Comparison of ENCODE assay signal across 21 cellular contexts in genomic region chr6:147648936-147649335, GRCh38.
A peak's percentile ranks its signal among the peaks of the same experiment; 100 is the strongest.
DNase-seq lines count a peak whose midpoint lies in the region; ATAC-seq, FAIRE-seq and TF ChIP-seq lines count a peak whose summit lies in the region.
"Had no signal": no experiment of that assay in that cellular context is flagged by ENCODE, and none has a peak within 500 bp of the region (broad histone marks: within the 10 kb centered on the region; RNA-seq: fewer than 3 reads in every experiment).

No MANE protein-coding gene starts in this region.

- POLR2A ChIA-PET in activated CD4-positive, alpha-beta T cell treated with anti-CD3 and anti-CD28 coated beads for 36 hours (lab: Charles Lee) = no interaction called here

- CTCF ChIA-PET in activated CD4-positive, alpha-beta T cell treated with anti-CD3 and anti-CD28 coated beads for 36 hours (lab: Charles Lee) = interaction anchor here (1.2 kb wide), 1 partner anchor 21 kb away, joined by 3 read pairs; no protein-coding TSS in a partner anchor

- ATAC-seq in activated CD4-positive, alpha-beta T cell treated with anti-CD3 and anti-CD28 coated beads for 36 hours = no peak
- ATAC-seq: HCT116 had no signal

- peak; percentile 7 for DNase-seq in AG10803 (ENCODE audit: low read depth)
- peak; percentile 58 for DNase-seq in astrocyte (ENCODE audit: low read depth)
- DNase-seq in fibroblast of gingiva (ENCODE audit: low read depth) = peak; percentile 87
- DNase-seq in osteocyte (ENCODE audit: extremely low spot score, unreplicated experiment) = no peak
- DNase-seq in posterior vena cava (ENCODE audit: low spot score) = no peak
- DNase-seq in urothelium cell line (ENCODE audit: low spot score) = no peak
- no peak for DNase-seq in activated CD4-positive, alpha-beta T cell treated with anti-CD3 and anti-CD28 coated beads for 36 hours
- no peak for DNase-seq in kidney tubule cell (ENCODE audit: low spot score)
- DNase-seq: AML-193, GOT3, KG1, MV-4-11, NCI-H187, NCI-H2227 treated with DMSO at 0.1 percent for 48 hours, NCI-H510A treated with DMSO at 0.1 percent for 48 hours, NCI-H774 had no signal

- H3K27me3 Mint-ChIP-seq in astrocyte (ENCODE audit: low read depth, unreplicated experiment) (no peaks in the 10 kb centered on the region), osteocyte (ENCODE audit: unreplicated experiment) (no peaks in the 10 kb centered on the region)
- peaks cover 2% of the 10 kb centered on the region for H3K27me3 Mint-ChIP-seq in activated CD4-positive, alpha-beta T cell treated with anti-CD3 and anti-CD28 coated beads for 36 hours

- H3K4me1 Mint-ChIP-seq in astrocyte (ENCODE audit: low read depth, unreplicated experiment) = peaks cover 6% of the 10 kb centered on the region
- peaks cover 57% of the 10 kb centered on the region for H3K4me1 Mint-ChIP-seq in osteocyte (ENCODE audit: unreplicated experiment)
- no peaks in the 10 kb centered on the region for H3K4me1 Mint-ChIP-seq in activated CD4-positive, alpha-beta T cell treated with anti-CD3 and anti-CD28 coated beads for 36 hours

- H3K4me1 ChIP-seq in astrocyte (ENCODE audit: insufficient read depth, low read length) = peaks cover 6% of the 10 kb centered on the region

- no peak overlapping the region for H3K9ac ChIP-seq in astrocyte (ENCODE audit: low read length)

- H3K36me3 Mint-ChIP-seq in astrocyte (ENCODE audit: low read depth, unreplicated experiment) (no peaks in the 10 kb centered on the region), osteocyte (ENCODE audit: unreplicated experiment) (no peaks in the 10 kb centered on the region)
- H3K36me3 Mint-ChIP-seq in activated CD4-positive, alpha-beta T cell treated with anti-CD3 and anti-CD28 coated beads for 36 hours (ENCODE audit: low read depth) = no peaks in the 10 kb centered on the region

- intact Hi-C loops in posterior vena cava (cut with DNase I) = no loop called here
- intact Hi-C loops in activated CD4-positive, alpha-beta T cell treated with anti-CD3 and anti-CD28 coated beads for 36 hours (cut with DNase I, micrococcal nuclease) = no loop called here

- H3K4me3 Mint-ChIP-seq in astrocyte (ENCODE audit: unreplicated experiment) = no peak overlapping the region
- H3K4me3 Mint-ChIP-seq in osteocyte (ENCODE audit: unreplicated experiment) = no peak overlapping the region
- no peak overlapping the region for H3K4me3 Mint-ChIP-seq in activated CD4-positive, alpha-beta T cell treated with anti-CD3 and anti-CD28 coated beads for 36 hours

- no peak overlapping the region for H3K4me2 ChIP-seq in astrocyte (ENCODE audit: low read length)

- no peaks in the 10 kb centered on the region for H3K79me2 ChIP-seq in astrocyte (ENCODE audit: insufficient read depth, low read length)

- no peaks in the 10 kb centered on the region for H4K20me1 ChIP-seq in astrocyte (ENCODE audit: insufficient read depth, low read length)

- no peaks in the 10 kb centered on the region for H3K9me3 ChIP-seq in astrocyte (ENCODE audit: insufficient read depth, low read depth, low read length)

- H3K9me3 Mint-ChIP-seq in astrocyte (ENCODE audit: unreplicated experiment) (no peaks in the 10 kb centered on the region), osteocyte (ENCODE audit: unreplicated experiment) (no peaks in the 10 kb centered on the region)
- no peaks in the 10 kb centered on the region for H3K9me3 Mint-ChIP-seq in activated CD4-positive, alpha-beta T cell treated with anti-CD3 and anti-CD28 coated beads for 36 hours (ENCODE audit: low read depth)

- H3K27ac Mint-ChIP-seq in astrocyte (ENCODE audit: unreplicated experiment) (no peak overlapping the region), osteocyte (ENCODE audit: unreplicated experiment) (peak overlapping the region; percentile 43)
- no peak overlapping the region for H3K27ac Mint-ChIP-seq in activated CD4-positive, alpha-beta T cell treated with anti-CD3 and anti-CD28 coated beads for 36 hours

- H3K27ac ChIP-seq in astrocyte (ENCODE audit: low read depth, low read length) = no peak overlapping the region
- H3K27ac ChIP-seq: C4-2B, RWPE1 had no signal

- TF ChIP-seq CTCF in AG10803 (conservative IDR thresholded peaks at IDR 0.05; ENCODE audit: low read length) = no peak
- no peak for TF ChIP-seq CTCF in astrocyte (IDR thresholded peaks at IDR 0.05; ENCODE audit: insufficient read depth, low read depth, low read length)
- no peak for TF ChIP-seq CTCF in osteocyte (IDR thresholded peaks at IDR 0.05)

- H3K4me3 ChIP-seq in AG10803 (ENCODE audit: low read length) = no peak overlapping the region
- H3K4me3 ChIP-seq in astrocyte (ENCODE audit: insufficient read depth, low read depth, low read length) = no peak overlapping the region

- FAIRE-seq in astrocyte (lab: Jason Lieb, UNC) = no peak
- no peak for FAIRE-seq in urothelium cell line (lab: Jason Lieb, UNC)
- FAIRE-seq: A204.1, D721Med had no signal

- no peaks in the 10 kb centered on the region for H3K36me3 ChIP-seq in astrocyte (ENCODE audit: insufficient read depth, low read length)

- H3K27me3 ChIP-seq in astrocyte (ENCODE audit: insufficient read depth, low read length) = no peaks in the 10 kb centered on the region

- no peak overlapping the region for H2AFZ ChIP-seq in astrocyte (ENCODE audit: low read depth, low read length)

Comparison
In these comparisons a context has a peak if more than half of its experiments do, and no peak if none do; other contexts are left out.
1. DNase-seq: peak in AG10803 (single experiment), astrocyte (single experiment) and fibroblast of gingiva (single experiment); none in osteocyte (single experiment), posterior vena cava (single experiment), urothelium cell line (single experiment), activated CD4-positive, alpha-beta T cell treated with anti-CD3 and anti-CD28 coated beads for 36 hours (single experiment) and kidney tubule cell (single experiment).